Comparison of ENCODE assay signal across 1 cellular context in genomic region chr16:27346818-27347217, GRCh38.
TF ChIP-seq lines count a peak whose summit lies in the region.

No MANE protein-coding gene starts in this region.

TF ChIP-seq in HepG2, 621 proteins besides CTCF, POLR2A, EP300 and RAD21:
- no peak for TF ChIP-seq ZNF614 (CRISPR knock-in tag; IDR thresholded peaks at IDR 0.05; ENCODE audit: borderline replicate concordance)
- no peak for TF ChIP-seq ZFP1 (CRISPR knock-in tag; IDR thresholded peaks at IDR 0.05)
- no peak for TF ChIP-seq TOPORS (CRISPR knock-in tag; IDR thresholded peaks at IDR 0.05)
- TF ChIP-seq ZBTB20 (CRISPR knock-in tag; IDR thresholded peaks at IDR 0.05; ENCODE audit: borderline replicate concordance, low read depth), result no peak
- TF ChIP-seq SMAD9 (CRISPR knock-in tag; IDR thresholded peaks at IDR 0.05), result no peak
